Comparison of ENCODE assay signal across 21 cellular contexts in genomic region chr1:6461538-6462411, GRCh38. TPM values are rescaled to one million over a fixed set of nuclear protein-coding genes. Genes with fewer than 3 reads are reported as not detected.
A peak's percentile ranks its signal among the peaks of the same experiment; 100 is the strongest.
DNase-seq lines count a peak whose midpoint lies in the region; ATAC-seq, FAIRE-seq and TF ChIP-seq lines count a peak whose summit lies in the region.
"Had no signal": no experiment of that assay in that cellular context is flagged by ENCODE, and none has a peak within 500 bp of the region (broad histone marks: within the 10 kb centered on the region; RNA-seq: fewer than 3 reads in every experiment).

No MANE protein-coding gene starts in this region.

- TF ChIP-seq CTCF in kidney (IDR thresholded peaks at IDR 0.05; ENCODE audit: borderline replicate concordance, extremely low read depth, insufficient read depth), result no peak

- no peak for FAIRE-seq in kidney (lab: Jason Lieb, UNC)
- FAIRE-seq: GM18507 had no signal

- H3K4me3 ChIP-seq in CD4-positive, alpha-beta memory T cell (ENCODE audit: low read length in 2 of 2), result peak overlapping the region in 1 of 2 donors; percentile 62
- H3K4me3 ChIP-seq in kidney (ENCODE audit: low read length in 2 of 2), result no peak overlapping the region
- H3K4me3 ChIP-seq: right lobe of liver had no signal

- H3K4me1 ChIP-seq in CD4-positive, alpha-beta memory T cell (ENCODE audit: insufficient read depth, low read length), result peaks cover 60% of the 10 kb centered on the region
- no peaks in the 10 kb centered on the region for H3K4me1 ChIP-seq in kidney (ENCODE audit: control insufficient read depth in 1 of 2, insufficient read depth in 1 of 2, low read depth in 1 of 2, low read length in 2 of 2)

- no peaks in the 10 kb centered on the region for H3K9me3 Mint-ChIP-seq in T-helper 1 cell treated with Interleukin-12 subunit alpha and Interleukin-12 subunit beta and Interleukin-4 antibody, amounts not matched to agents 30 μg/mL and 1 μg/mL, for 36 hours
- H3K9me3 Mint-ChIP-seq in CD4-positive, alpha-beta memory T cell, result no peaks in the 10 kb centered on the region
- H3K9me3 Mint-ChIP-seq in activated T-helper 17 cell treated with anti-CD3 and anti-CD28 coated beads, Interleukin-2, amount 50 U/mL, for 72 hours, result no peaks in the 10 kb centered on the region
- H3K9me3 Mint-ChIP-seq: mesothelial cell of epicardium had no signal

- H3K36me3 Mint-ChIP-seq in T-helper 1 cell treated with Interleukin-12 subunit alpha and Interleukin-12 subunit beta and Interleukin-4 antibody, amounts not matched to agents 30 μg/mL and 1 μg/mL, for 36 hours (ENCODE audit: low read depth), result peaks cover 39% of the 10 kb centered on the region
- peaks cover 23 to 43% of the 10 kb centered on the region in 2 donors for H3K36me3 Mint-ChIP-seq in CD4-positive, alpha-beta memory T cell
- H3K36me3 Mint-ChIP-seq in activated T-helper 17 cell treated with anti-CD3 and anti-CD28 coated beads, Interleukin-2, amount 50 U/mL, for 72 hours (ENCODE audit: low read depth), result peaks cover 56% of the 10 kb centered on the region

- no peak for ATAC-seq in activated T-helper 17 cell treated with anti-CD3 and anti-CD28 coated beads, Interleukin-2, amount 50 U/mL, for 72 hours (replicated peaks)
- ATAC-seq in GM21390 (IDR thresholded peaks at IDR 0.05; ENCODE audit: unreplicated experiment) (no peak), HG02970 (IDR thresholded peaks at IDR 0.05; ENCODE audit: low FRiP score, unreplicated experiment) (no peak)

- H3K27ac ChIP-seq in CD4-positive, alpha-beta memory T cell (ENCODE audit: low read depth, low read length), result peak overlapping the region; percentile 97
- H3K27ac ChIP-seq in kidney (ENCODE audit: low read depth in 2 of 2, low read length in 2 of 2), result no peak overlapping the region
- H3K27ac ChIP-seq: 22Rv1, right lobe of liver had no signal

- peak overlapping the region; percentile 81 for H3K4me3 Mint-ChIP-seq in T-helper 1 cell treated with Interleukin-12 subunit alpha and Interleukin-12 subunit beta and Interleukin-4 antibody, amounts not matched to agents 30 μg/mL and 1 μg/mL, for 36 hours
- peak overlapping the region; percentile 58 to 99 (median 75) for H3K4me3 Mint-ChIP-seq in CD4-positive, alpha-beta memory T cell
- H3K4me3 Mint-ChIP-seq in activated T-helper 17 cell treated with anti-CD3 and anti-CD28 coated beads, Interleukin-2, amount 50 U/mL, for 72 hours, result peak overlapping the region; percentile 97
- H3K4me3 Mint-ChIP-seq: mesothelial cell of epicardium had no signal

- POLR2A ChIA-PET in CD4-positive, alpha-beta memory T cell (lab: Charles Lee; ENCODE audit: partially characterized antibody), result interaction anchor here (0.8 to 18.2 kb wide), 7 partner anchors 12 to 140 kb away, joined by 3 to 390 read pairs (median 4); partner anchors contain the start of genes KLHL21 and ZBTB48

- DNase-seq in T-helper 1 cell (no peak), kidney (peak; percentile 70), HPDE6-E6E7 (ENCODE audit: extremely low spot score) (no peak)
- no peak for DNase-seq in CD4-positive, alpha-beta memory T cell
- DNase-seq: activated CD8-positive, alpha-beta memory T cell treated with anti-CD3 and anti-CD28 coated beads for 24 hours; C1 segment of cervical spinal cord; effector CD8-positive, alpha-beta T cell; NCI-H2081 treated with DMSO at 0.1 percent for 48 hours; NCI-H524; stimulated activated CD4-positive, alpha-beta T cell treated with anti-CD3 and anti-CD28 coated beads, Interleukin-2, amount 100 ng/mL, for 48 hours; stimulated activated CD8-positive, alpha-beta memory T cell treated with anti-CD3 and anti-CD28 coated beads, Interleukin-4, amount 100 ng/mL, for 48 hours; T1000 had no signal

- CTCF ChIA-PET in CD4-positive, alpha-beta memory T cell (lab: Charles Lee; ENCODE audit: partially characterized antibody), result interaction anchor here (1.0 to 6.6 kb wide), 4 partner anchors 12 to 55 kb away, joined by 3 to 53 read pairs (median 4); no protein-coding TSS in a partner anchor

- intact Hi-C loops in CD4-positive, alpha-beta memory T cell (cut with micrococcal nuclease), result loop anchor here (2.0 to 10.0 kb wide), 3 partner anchors 141 to 435 kb away; partner anchors contain the start of genes CAMTA1 and KLHL21
- intact Hi-C loops in kidney (cut with DNase I), result no loop called here

- peaks cover 31% of the 10 kb centered on the region for H3K36me3 ChIP-seq in CD4-positive, alpha-beta memory T cell (ENCODE audit: insufficient read depth, low read length)
- no peaks in the 10 kb centered on the region for H3K36me3 ChIP-seq in kidney (ENCODE audit: control insufficient read depth in 1 of 2, insufficient read depth in 2 of 2, low read length in 2 of 2)

- no peaks in the 10 kb centered on the region for H3K27me3 ChIP-seq in CD4-positive, alpha-beta memory T cell (ENCODE audit: insufficient read depth, low read length)
- H3K27me3 ChIP-seq: right lobe of liver had no signal

- H3K9me3 ChIP-seq in CD4-positive, alpha-beta memory T cell (ENCODE audit: control insufficient read depth in 1 of 2, low read length in 2 of 2), result no peaks in the 10 kb centered on the region
- no peaks in the 10 kb centered on the region for H3K9me3 ChIP-seq in kidney (ENCODE audit: control insufficient read depth in 1 of 2, low read length in 2 of 2)
- H3K9me3 ChIP-seq: right lobe of liver had no signal

- peaks cover 8% of the 10 kb centered on the region for H3K27me3 Mint-ChIP-seq in T-helper 1 cell treated with Interleukin-12 subunit alpha and Interleukin-12 subunit beta and Interleukin-4 antibody, amounts not matched to agents 30 μg/mL and 1 μg/mL, for 36 hours (ENCODE audit: low read depth)
- no peaks in the 10 kb centered on the region for H3K27me3 Mint-ChIP-seq in CD4-positive, alpha-beta memory T cell
- H3K27me3 Mint-ChIP-seq in activated T-helper 17 cell treated with anti-CD3 and anti-CD28 coated beads, Interleukin-2, amount 50 U/mL, for 72 hours, result no peaks in the 10 kb centered on the region

- H3K4me1 Mint-ChIP-seq in T-helper 1 cell treated with Interleukin-12 subunit alpha and Interleukin-12 subunit beta and Interleukin-4 antibody, amounts not matched to agents 30 μg/mL and 1 μg/mL, for 36 hours (ENCODE audit: low read depth), result peaks cover 43% of the 10 kb centered on the region
- peaks cover 31 to 79% (median 50%) of the 10 kb centered on the region in 4 donors for H3K4me1 Mint-ChIP-seq in CD4-positive, alpha-beta memory T cell
- H3K4me1 Mint-ChIP-seq in activated T-helper 17 cell treated with anti-CD3 and anti-CD28 coated beads, Interleukin-2, amount 50 U/mL, for 72 hours, result peaks cover 26% of the 10 kb centered on the region

- peak overlapping the region; percentile 88 for H3K27ac Mint-ChIP-seq in T-helper 1 cell treated with Interleukin-12 subunit alpha and Interleukin-12 subunit beta and Interleukin-4 antibody, amounts not matched to agents 30 μg/mL and 1 μg/mL, for 36 hours
- peak overlapping the region; percentile 97 to 100 (median 99) for H3K27ac Mint-ChIP-seq in CD4-positive, alpha-beta memory T cell
- H3K27ac Mint-ChIP-seq in activated T-helper 17 cell treated with anti-CD3 and anti-CD28 coated beads, Interleukin-2, amount 50 U/mL, for 72 hours, result peak overlapping the region; percentile 78
- H3K27ac Mint-ChIP-seq: mesothelial cell of epicardium had no signal

- H3K9ac ChIP-seq in kidney (ENCODE audit: low read length in 2 of 2), result no peak overlapping the region

RNA-seq across cellular contexts. Expression of gene TNFRSF25, which starts 4.2 kb away (rescaled TPM):
- 100 to 1,000 TPM; 392 to 415 TPM for total RNA-seq in CD4-positive, alpha-beta memory T cell
- polyA plus RNA-seq in CD4-positive, alpha-beta memory T cell, result 10 to 100 TPM; 28.9 to 60.7 TPM
- total RNA-seq in activated T-helper 17 cell treated with anti-CD3 and anti-CD28 coated beads, Interleukin-2, amount 50 U/mL, for 72 hours, result 100 to 1,000 TPM; 132 to 199 TPM
- total RNA-seq in kidney, result 13.8 TPM
- 7.6 TPM for polyA plus RNA-seq in kidney (ENCODE audit: insufficient read depth, low read depth, low replicate concordance)

RNA-seq across cellular contexts. Expression of gene PLEKHG5, which starts 29.7 kb away (rescaled TPM):
- 10 to 100 TPM; 10.4 to 11.8 TPM for total RNA-seq in CD4-positive, alpha-beta memory T cell
- 1 to 10 TPM; 1.7 to 2.0 TPM for polyA plus RNA-seq in CD4-positive, alpha-beta memory T cell
- 1 to 10 TPM; 3.2 to 3.8 TPM for total RNA-seq in activated T-helper 17 cell treated with anti-CD3 and anti-CD28 coated beads, Interleukin-2, amount 50 U/mL, for 72 hours
- total RNA-seq in kidney, result 14.0 TPM
- polyA plus RNA-seq in kidney (ENCODE audit: insufficient read depth, low read depth, low replicate concordance), result 4.4 TPM

RNA-seq across cellular contexts. Expression of gene ESPN, which starts 37.2 kb away (rescaled TPM):
- total RNA-seq in CD4-positive, alpha-beta memory T cell, result 10 to 100 TPM; 10.9 to 13.5 TPM
- 1 to 10 TPM in 1 of 2 donors, under 1 TPM in 1; 0.48 to 1.8 TPM for polyA plus RNA-seq in CD4-positive, alpha-beta memory T cell
- total RNA-seq in activated T-helper 17 cell treated with anti-CD3 and anti-CD28 coated beads, Interleukin-2, amount 50 U/mL, for 72 hours, result 1 to 10 TPM in 1 of 2 donors, under 1 TPM in 1; 0.71 to 3.5 TPM
- total RNA-seq in kidney, result 14.2 TPM
- 112 TPM for polyA plus RNA-seq in kidney (ENCODE audit: insufficient read depth, low read depth, low replicate concordance)
- total RNA-seq: OCI-LY7 had no signal

RNA-seq across cellular contexts. Expression of gene HES2, which starts 42.1 kb away (rescaled TPM):
- total RNA-seq in CD4-positive, alpha-beta memory T cell, result not detected
- not detected for polyA plus RNA-seq in CD4-positive, alpha-beta memory T cell
- total RNA-seq in activated T-helper 17 cell treated with anti-CD3 and anti-CD28 coated beads, Interleukin-2, amount 50 U/mL, for 72 hours, result under 1 TPM; 0.17 to 0.37 TPM
- total RNA-seq in kidney, result 1.3 TPM
- polyA plus RNA-seq in kidney (ENCODE audit: insufficient read depth, low read depth, low replicate concordance), result 1.6 TPM
- total RNA-seq: OCI-LY7 had no signal
